Comparison of ENCODE assay signal across 5 cellular contexts in genomic region chr4:44728694-44729093, GRCh38. TPM values are rescaled to one million over a fixed set of nuclear protein-coding genes. Genes with fewer than 3 reads are reported as not detected.
DNase-seq lines count a peak whose midpoint lies in the region; ATAC-seq, FAIRE-seq and TF ChIP-seq lines count a peak whose summit lies in the region.
"Not testable (repeated sequence)": the region's sequence is repeated elsewhere in the genome, so short reads cannot be mapped to it uniquely, and the experiment has no call there.

No MANE protein-coding gene starts in this region.

- H2BK5ac ChIP-seq in H1 (ENCODE audit: low read depth, low read length); trophoblast cell (ENCODE audit: low read depth, low read length, poor library complexity): not testable (repeated sequence)

- H2BK20ac ChIP-seq in H1 (ENCODE audit: low read length), result not testable (repeated sequence)

- not testable (repeated sequence) for H3K14ac ChIP-seq in H1 (ENCODE audit: insufficient read length); trophoblast cell (ENCODE audit: low read length)

- H3K9me1 ChIP-seq in K562 (ENCODE audit: control insufficient read depth, insufficient read depth, low read length), result not testable (repeated sequence)

- H4K8ac ChIP-seq in H1 (ENCODE audit: extremely low read depth, insufficient read depth, low read length); trophoblast cell (ENCODE audit: low read depth, low read length): not testable (repeated sequence)

- not testable (repeated sequence) for H3K27ac ChIP-seq in K562 (ENCODE audit: extremely low read depth, low read depth, low read length); H1 (ENCODE audit: low read depth, low read length); trophoblast cell (ENCODE audit: low read depth, low read length)

- H3K9ac ChIP-seq in K562 (ENCODE audit: insufficient read depth in 1 of 2, low read depth in 2 of 2, low read length in 2 of 2); H1 (replicated peaks in 1 of 4; ENCODE audit: extremely low read depth in 1 of 4, low read depth in 3 of 4, low read length in 3 of 4); trophoblast cell (ENCODE audit: low read length): not testable (repeated sequence)

- not testable (repeated sequence) for H3K23ac ChIP-seq in H1 (ENCODE audit: insufficient read length); trophoblast cell (ENCODE audit: low read length)

- H3K36me3 Mint-ChIP-seq in IgD-negative memory B cell, result not testable (repeated sequence)

- H3K4me2 ChIP-seq in K562 (ENCODE audit: insufficient read depth, low read length); H1 (ENCODE audit: insufficient read depth in 1 of 2, low read depth in 2 of 2, low read length in 2 of 2); trophoblast cell (ENCODE audit: low read length): not testable (repeated sequence)

- not testable (repeated sequence) for TF ChIP-seq EP300 in K562 (IDR thresholded peaks at IDR 0.05; ENCODE audit: low read length); H1 (IDR thresholded peaks at IDR 0.05; ENCODE audit: borderline replicate concordance in 1 of 2, low read depth in 2 of 2, low read length in 2 of 2)

- 31% methylated on average over 1 of the region's 9 CpGs for WGBS in K562 (ENCODE audit: insufficient coverage, low coverage, missing lambda C conversion rate)
- WGBS in H1 (ENCODE audit: extremely low coverage in 1 of 2, insufficient coverage in 1 of 2, insufficient read length in 1 of 2, insufficient replicate concordance in 2 of 2, low coverage in 1 of 2, low lambda C conversion rate in 2 of 2, missing lambda C conversion rate in 1 of 2), 2 experiments, result 99% methylated on average over 8 of the region's 9 CpGs; no CpG with 5 or more reads in 1 of the 2 experiments
- no CpG with 5 or more reads among the region's 9 CpGs for WGBS in trophoblast cell (ENCODE audit: extremely low coverage, insufficient coverage, insufficient read length)

- not testable (repeated sequence) for TF ChIP-seq POLR2A in K562 (conservative IDR thresholded peaks at IDR 0.05); H1 (IDR thresholded peaks at IDR 0.05; ENCODE audit: control extremely low read depth in 1 of 2, low read depth in 2 of 2, low read length in 2 of 2)

- H3K4me3 Mint-ChIP-seq in IgD-negative memory B cell, result peak overlapping the region in 3 of 4 donors; percentile 15 to 27 (median 19)

- not testable (repeated sequence) for TF ChIP-seq CTCF in K562 (IDR thresholded peaks at IDR 0.05 in 2 of 3, conservative IDR thresholded peaks at IDR 0.05 in 1 of 3; ENCODE audit: insufficient read depth in 2 of 3, low read depth in 1 of 3, low read length in 3 of 3); H1 (IDR thresholded peaks at IDR 0.05; ENCODE audit: control extremely low read depth in 1 of 3, insufficient read depth in 1 of 3, low read depth in 1 of 3, low read length in 3 of 3)

- DNase-seq in K562 (ENCODE audit: extremely low read depth in 1 of 4, low spot score in 3 of 4); H1 (ENCODE audit: low read depth in 1 of 2, low spot score in 2 of 2): not testable (repeated sequence)
- peak; percentile 14 for DNase-seq in Right ventricle myocardium superior
- peak; percentile 7 to 24 for DNase-seq in trophoblast cell

- H3K27me3 ChIP-seq in K562 (ENCODE audit: control insufficient read depth in 2 of 2, insufficient read depth in 2 of 2, low read length in 2 of 2); H1 (replicated peaks in 1 of 4; ENCODE audit: control insufficient read depth in 3 of 4, extremely low read depth in 1 of 4, insufficient read depth in 3 of 4, low read length in 3 of 4); trophoblast cell (ENCODE audit: insufficient read depth, low read length): not testable (repeated sequence)

- H4K20me1 ChIP-seq in K562 (replicated peaks; ENCODE audit: control insufficient read depth, insufficient read depth, low read length); H1 (replicated peaks in 1 of 2; ENCODE audit: control insufficient read depth in 1 of 2, insufficient read depth in 2 of 2, low read length in 2 of 2): not testable (repeated sequence)

- not testable (repeated sequence) for ATAC-seq in K562; Right ventricle myocardium superior (ENCODE audit: poor library complexity)

- TF ChIP-seq RAD21 in K562 (CRISPR knock-in tag; conservative IDR thresholded peaks at IDR 0.05 in 1 of 2, IDR thresholded peaks at IDR 0.05 in 1 of 2); H1 (IDR thresholded peaks at IDR 0.05 in 1 of 2, conservative IDR thresholded peaks at IDR 0.05 in 1 of 2; ENCODE audit: low read depth in 2 of 2, low read length in 2 of 2): not testable (repeated sequence)

- not testable (repeated sequence) for H3K9me3 Mint-ChIP-seq in IgD-negative memory B cell

- H4K91ac ChIP-seq in H1 (replicated peaks; ENCODE audit: insufficient read length, low read length); trophoblast cell (ENCODE audit: low read depth, low read length): not testable (repeated sequence)

- H3K56ac ChIP-seq in H1 (replicated peaks; ENCODE audit: insufficient read length, low read depth, low read length), result not testable (repeated sequence)

- H3K4me1 Mint-ChIP-seq in IgD-negative memory B cell, result peaks cover 12 to 22% (median 20%) of the 10 kb centered on the region in 3 donors

- H3K23me2 ChIP-seq in H1 (ENCODE audit: low read depth, low read length), result not testable (repeated sequence)

- CTCF ChIA-PET in K562 (lab: Yijun Ruan, JAX; ENCODE audit: low intra/inter-chr PET ratio), result not testable (repeated sequence)
- CTCF ChIA-PET in H1 (lab: Charles Lee; ENCODE audit: partially characterized antibody), result interaction anchor here (1.4 kb wide), 1 partner anchor 141 kb away, joined by 4 read pairs; no protein-coding TSS in a partner anchor

- H2AK5ac ChIP-seq in H1 (ENCODE audit: low read depth, low read length); trophoblast cell (ENCODE audit: low read length): not testable (repeated sequence)

- H3K27ac Mint-ChIP-seq in IgD-negative memory B cell, result not testable (repeated sequence)

- not testable (repeated sequence) for H4K12ac ChIP-seq in trophoblast cell (ENCODE audit: low read depth, low read length)

- in situ Hi-C loops in K562 (cut with MboI), result not testable (repeated sequence)

- H3K79me1 ChIP-seq in H1 (ENCODE audit: low read depth, low read length); trophoblast cell (ENCODE audit: low read length): not testable (repeated sequence)

- H4K5ac ChIP-seq in H1 (ENCODE audit: insufficient read length, low read depth, low read length), result not testable (repeated sequence)

- FAIRE-seq in K562 (lab: Jason Lieb, UNC); H1 (lab: Jason Lieb, UNC): not testable (repeated sequence)

- H3K36me3 ChIP-seq in K562 (ENCODE audit: control insufficient read depth, insufficient read depth, low read length); H1 (ENCODE audit: control insufficient read depth in 2 of 4, insufficient read depth in 4 of 4, low read length in 3 of 4); trophoblast cell (ENCODE audit: control insufficient read depth in 1 of 2, insufficient read depth in 2 of 2, low read length in 2 of 2): not testable (repeated sequence)

- H3K9me3 ChIP-seq in K562 (replicated peaks; ENCODE audit: control insufficient read depth, insufficient read depth, low read depth, low read length); H1 (ENCODE audit: insufficient read depth in 2 of 2, low read depth in 1 of 2, low read length in 1 of 2); trophoblast cell (ENCODE audit: insufficient read depth, low read depth, low read length): not testable (repeated sequence)

- not testable (repeated sequence) for H3K4me3 ChIP-seq in K562; H1 (ENCODE audit: extremely low read depth in 1 of 4, insufficient read depth in 2 of 4, low read depth in 3 of 4, low read length in 4 of 4); trophoblast cell (ENCODE audit: low read depth, low read length)

- not testable (repeated sequence) for BruUV-seq in K562 (replicated peaks; lab: Mats Ljungman, UMichigan)

- H2BK15ac ChIP-seq in H1 (ENCODE audit: low read length), result not testable (repeated sequence)

- H2AFZ ChIP-seq in K562 (ENCODE audit: low read depth, low read length); H1 (ENCODE audit: low read length); trophoblast cell (ENCODE audit: insufficient read depth, low read length, poor library complexity): not testable (repeated sequence)

- not testable (repeated sequence) for H3K18ac ChIP-seq in H1 (ENCODE audit: extremely low read depth, low read length); trophoblast cell (ENCODE audit: low read length)

- H2BK12ac ChIP-seq in H1 (ENCODE audit: low read depth, low read length); trophoblast cell (ENCODE audit: low read length): not testable (repeated sequence)

- not testable (repeated sequence) for H3K27me3 Mint-ChIP-seq in IgD-negative memory B cell

- H3K4me1 ChIP-seq in K562 (replicated peaks in 1 of 2; ENCODE audit: control insufficient read depth in 2 of 2, insufficient read depth in 2 of 2, low read length in 2 of 2); H1 (replicated peaks in 1 of 4; ENCODE audit: control insufficient read depth in 3 of 4, insufficient read depth in 4 of 4, low read length in 3 of 4); trophoblast cell (ENCODE audit: control insufficient read depth in 1 of 2, insufficient read depth in 2 of 2, low read length in 2 of 2): not testable (repeated sequence)

- not testable (repeated sequence) for H3K4ac ChIP-seq in H1 (replicated peaks; ENCODE audit: insufficient read length, low read depth, low read length); trophoblast cell (ENCODE audit: low read depth, low read length)

- POLR2A ChIA-PET in K562 (lab: Yijun Ruan, JAX) (interaction anchor here (0.8 kb wide), 1 partner anchor 49 kb away, joined by 3 read pairs; no protein-coding TSS in a partner anchor), H1 (lab: Charles Lee; ENCODE audit: partially characterized antibody) (interaction anchor here (0.9 kb wide), 1 partner anchor 19 kb away, joined by 4 read pairs; no protein-coding TSS in a partner anchor)

- not testable (repeated sequence) for H2BK120ac ChIP-seq in H1 (replicated peaks; ENCODE audit: low read depth, low read length); trophoblast cell (ENCODE audit: insufficient read depth, low read length, poor library complexity)

- H3K79me2 ChIP-seq in K562 (ENCODE audit: control insufficient read depth, insufficient read depth, low read length), result peaks cover 27% of the 10 kb centered on the region
- H3K79me2 ChIP-seq in H1 (ENCODE audit: control insufficient read depth in 1 of 2, insufficient read depth in 2 of 2, low read length in 2 of 2), result peaks cover 0 to 19% of the 10 kb centered on the region in 2 experiments; a peak in 3 of 4 replicates
- not testable (repeated sequence) for H3K79me2 ChIP-seq in trophoblast cell (ENCODE audit: control insufficient read depth, insufficient read depth, low read length, poor library complexity)

- intact Hi-C loops in K562 (cut with micrococcal nuclease); Right ventricle myocardium superior (cut with DNase I): not testable (repeated sequence)

RNA-seq across cellular contexts. Expression of gene GNPDA2, which starts 2.3 kb away (rescaled TPM):
- polyA plus RNA-seq in IgD-negative memory B cell, result 20.4 TPM
- total RNA-seq in K562 (2011; cell fraction: chromatin; rRNA removed; ENCODE audit: low replicate concordance), result 5.4 and 14.8 TPM in 2 replicates
- 4.1 and 5.0 TPM in 2 replicates for total RNA-seq in K562 (2011; cell fraction: nucleolus; rRNA removed)
- 9.2 and 22.2 TPM in 2 replicates for total RNA-seq in K562 (2011; cell fraction: nucleoplasm; rRNA removed)
- total RNA-seq in K562 (2014; rRNA removed), result 6.8 and 11.1 TPM in 2 replicates
- 14.2 and 17.1 TPM in 2 replicates for total RNA-seq in K562 (2014; rRNA removed; fragmentation: Illumina TruSeq; extraction: Trizol)
- 11.8 and 13.0 TPM in 2 replicates for total RNA-seq in K562 (2015; rRNA removed; fragmentation: Illumina TruSeq; extraction: Trizol)
- 11.1 and 12.0 TPM in 2 replicates for total RNA-seq in K562 (2021)
- polyA plus RNA-seq in K562 (2011; rRNA removed), result 11.2 and 14.3 TPM in 2 replicates
- polyA plus RNA-seq in K562 (2011; cell fraction: cytosol; rRNA removed), result 2.1 and 5.0 TPM in 2 replicates
- 6.0 and 9.1 TPM in 2 replicates for polyA plus RNA-seq in K562 (2011; cell fraction: nucleus; rRNA removed)
- 11.4 and 12.8 TPM in 2 replicates for polyA plus RNA-seq in K562 (2012)
- 11.6 and 11.7 TPM in 2 replicates for polyA plus RNA-seq in K562 (2014; fragmentation: Illumina TruSeq; extraction: Trizol)
- 10 to 100 TPM; 19.6 to 20.4 TPM for polyA plus RNA-seq in K562 (2014; fragmentation: Nextera tagmentation; extraction: Ambion mirVana)
- 10.6 and 14.0 TPM in 2 replicates for polyA plus RNA-seq in K562 (2014; rRNA removed)
- polyA minus RNA-seq in K562 (2011; rRNA and poly(A)+ RNA removed), result 12.6 and 14.7 TPM in 2 replicates
- polyA minus RNA-seq in K562 (2011; cell fraction: cytosol; rRNA and poly(A)+ RNA removed), result 4.6 and 7.2 TPM in 2 replicates
- polyA minus RNA-seq in K562 (2011; cell fraction: nucleus; rRNA and poly(A)+ RNA removed), result 13.1 and 22.0 TPM in 2 replicates
- 4.8 and 6.7 TPM in 2 replicates for total RNA-seq in H1 (2021; fragmentation: NEBNext Ultra II Directional; extraction: Animal tissue kit (Norgen Biotek cat#: 25700))
- polyA plus RNA-seq in H1 (2011; rRNA removed), result 1.4 and 3.0 TPM in 2 replicates
- 2.8 TPM for polyA plus RNA-seq in H1 (2011; cell fraction: cytosol; rRNA removed)
- 1.3 TPM for polyA plus RNA-seq in H1 (2011; cell fraction: nucleus; rRNA removed)
- 3.9 to 6.8 TPM (median 4.6 TPM) in 4 replicates for polyA plus RNA-seq in H1 (2012, experiment 1 of 2)
- 0.75 TPM for polyA plus RNA-seq in H1 (2012, experiment 2 of 2)
- 4.3 TPM for polyA plus RNA-seq in H1 (2013, experiment 1 of 2)
- 4.0 TPM for polyA plus RNA-seq in H1 (2013, experiment 2 of 2)
- 2.5 and 5.2 TPM in 2 replicates for polyA minus RNA-seq in H1 (2011; rRNA and poly(A)+ RNA removed)
- polyA minus RNA-seq in H1 (2011; cell fraction: cytosol; rRNA and poly(A)+ RNA removed), result 1.5 TPM
- polyA minus RNA-seq in H1 (2011; cell fraction: nucleus; rRNA and poly(A)+ RNA removed), result 8.4 TPM
- total RNA-seq in Right ventricle myocardium superior, result 8.0 TPM
- polyA plus RNA-seq in trophoblast cell (2013), result 4.7 and 5.1 TPM in 2 replicates

RNA-seq across cellular contexts. Expression of gene GUF1, which starts 50.5 kb away (rescaled TPM):
- polyA plus RNA-seq in IgD-negative memory B cell, result 13.4 TPM
- total RNA-seq in K562 (2011; cell fraction: chromatin; rRNA removed; ENCODE audit: low replicate concordance), result 9.9 and 52.9 TPM in 2 replicates
- 6.7 and 8.8 TPM in 2 replicates for total RNA-seq in K562 (2011; cell fraction: nucleolus; rRNA removed)
- total RNA-seq in K562 (2011; cell fraction: nucleoplasm; rRNA removed), result 22.2 and 43.1 TPM in 2 replicates
- total RNA-seq in K562 (2014; rRNA removed), result 20.6 and 26.1 TPM in 2 replicates
- total RNA-seq in K562 (2014; rRNA removed; fragmentation: Illumina TruSeq; extraction: Trizol), result 35.7 and 38.3 TPM in 2 replicates
- 32.0 and 32.4 TPM in 2 replicates for total RNA-seq in K562 (2015; rRNA removed; fragmentation: Illumina TruSeq; extraction: Trizol)
- 37.0 and 38.5 TPM in 2 replicates for total RNA-seq in K562 (2021)
- 20.9 and 25.0 TPM in 2 replicates for polyA plus RNA-seq in K562 (2011; rRNA removed)
- 8.5 and 14.9 TPM in 2 replicates for polyA plus RNA-seq in K562 (2011; cell fraction: cytosol; rRNA removed)
- polyA plus RNA-seq in K562 (2011; cell fraction: nucleus; rRNA removed), result 19.3 and 19.6 TPM in 2 replicates
- polyA plus RNA-seq in K562 (2012), result 19.1 and 19.8 TPM in 2 replicates
- polyA plus RNA-seq in K562 (2014; fragmentation: Illumina TruSeq; extraction: Trizol), result 35.7 and 47.5 TPM in 2 replicates
- polyA plus RNA-seq in K562 (2014; fragmentation: Nextera tagmentation; extraction: Ambion mirVana), result 10 to 100 TPM in 1 of 2 experiments, 1 to 10 TPM in 1; 8.1 to 13.1 TPM
- 18.6 and 23.1 TPM in 2 replicates for polyA plus RNA-seq in K562 (2014; rRNA removed)
- polyA minus RNA-seq in K562 (2011; rRNA and poly(A)+ RNA removed), result 40.2 and 50.3 TPM in 2 replicates
- 17.5 and 25.8 TPM in 2 replicates for polyA minus RNA-seq in K562 (2011; cell fraction: cytosol; rRNA and poly(A)+ RNA removed)
- polyA minus RNA-seq in K562 (2011; cell fraction: nucleus; rRNA and poly(A)+ RNA removed), result 34.1 and 54.1 TPM in 2 replicates
- 29.9 and 30.6 TPM in 2 replicates for total RNA-seq in H1 (2021; fragmentation: NEBNext Ultra II Directional; extraction: Animal tissue kit (Norgen Biotek cat#: 25700))
- polyA plus RNA-seq in H1 (2011; rRNA removed), result 10.5 and 14.8 TPM in 2 replicates
- 14.2 TPM for polyA plus RNA-seq in H1 (2011; cell fraction: cytosol; rRNA removed)
- polyA plus RNA-seq in H1 (2011; cell fraction: nucleus; rRNA removed), result 16.7 TPM
- polyA plus RNA-seq in H1 (2012, experiment 1 of 2), result 12.9 to 28.4 TPM (median 15.8 TPM) in 4 replicates
- 1.7 TPM for polyA plus RNA-seq in H1 (2012, experiment 2 of 2)
- 33.0 TPM for polyA plus RNA-seq in H1 (2013, experiment 1 of 2)
- 32.2 TPM for polyA plus RNA-seq in H1 (2013, experiment 2 of 2)
- polyA minus RNA-seq in H1 (2011; rRNA and poly(A)+ RNA removed), result 12.4 and 19.0 TPM in 2 replicates
- polyA minus RNA-seq in H1 (2011; cell fraction: cytosol; rRNA and poly(A)+ RNA removed), result 17.8 TPM
- polyA minus RNA-seq in H1 (2011; cell fraction: nucleus; rRNA and poly(A)+ RNA removed), result 42.5 TPM
- total RNA-seq in Right ventricle myocardium superior, result 23.0 TPM
- polyA plus RNA-seq in trophoblast cell (2013), result 14.8 and 16.5 TPM in 2 replicates
